9 cellular contexts compared by ENCODE assay signal in the genomic region with DNA sequence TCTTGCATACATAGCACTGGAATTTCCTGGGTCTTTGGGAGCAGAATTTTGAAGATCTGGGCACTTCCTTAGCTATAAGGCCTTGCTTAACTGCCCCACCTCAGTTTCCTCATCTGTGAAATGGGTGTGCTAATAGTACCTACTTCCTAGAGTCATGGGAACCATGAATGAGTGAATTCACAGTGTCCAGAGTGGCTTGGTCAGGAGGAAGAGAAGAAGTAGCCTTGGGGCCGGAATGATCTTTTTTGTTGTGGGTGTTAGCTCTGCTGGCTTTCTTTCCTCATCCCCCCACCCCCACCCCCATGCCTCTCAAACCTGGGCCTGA. TPM values are rescaled to one million over a fixed set of nuclear protein-coding genes. Genes with fewer than 3 reads are reported as not detected.
DNase-seq lines count a peak whose midpoint lies in the region; ATAC-seq and TF ChIP-seq lines count a peak whose summit lies in the region.
"Had no signal": no experiment of that assay in that cellular context is flagged by ENCODE, and none has a peak within 500 bp of the region (broad histone marks: within the 10 kb centered on the region; RNA-seq: fewer than 3 reads in every experiment).

No MANE protein-coding gene starts in this region.

- H3K4me3 Mint-ChIP-seq in activated T-helper 17 cell treated with anti-CD3 and anti-CD28 coated beads, Interleukin-2, amount 50 U/mL, for 72 hours: peak overlapping the region; percentile 92

- H3K9me3 ChIP-seq in right atrium auricular region: no peaks in the 10 kb centered on the region
- no peaks in the 10 kb centered on the region for H3K9me3 ChIP-seq in liver (ENCODE audit: control insufficient read depth in 4 of 4, low read length in 3 of 4)
- H3K9me3 ChIP-seq in upper lobe of right lung: no peaks in the 10 kb centered on the region

- H3K4me1 Mint-ChIP-seq in activated T-helper 17 cell treated with anti-CD3 and anti-CD28 coated beads, Interleukin-2, amount 50 U/mL, for 72 hours: peaks cover 47% of the 10 kb centered on the region

- H3K27ac ChIP-seq in right atrium auricular region (peak overlapping the region; percentile 93 to 96), liver (ENCODE audit: low read depth in 1 of 2, low read length in 2 of 2) (peak overlapping the region; percentile 80 to 85), upper lobe of right lung (peak overlapping the region; percentile 84)

- WGBS in liver: 88% methylated on average over 1 of the region's 1 CpG

- no peak for ATAC-seq in Right ventricle myocardium inferior
- no peak for ATAC-seq in activated T-helper 17 cell treated with anti-CD3 and anti-CD28 coated beads, Interleukin-2, amount 50 U/mL, for 72 hours (replicated peaks)
- ATAC-seq in upper lobe of right lung: no peak
- no peak for ATAC-seq in HG02884 (IDR thresholded peaks at IDR 0.05; ENCODE audit: unreplicated experiment)

- no peaks in the 10 kb centered on the region for H3K27me3 Mint-ChIP-seq in activated T-helper 17 cell treated with anti-CD3 and anti-CD28 coated beads, Interleukin-2, amount 50 U/mL, for 72 hours

- H3K4me1 ChIP-seq in right atrium auricular region: peaks cover 0 to 91% of the 10 kb centered on the region in 2 donors
- peaks cover 19 to 69% (median 55%) of the 10 kb centered on the region in 4 donors for H3K4me1 ChIP-seq in liver (ENCODE audit: control insufficient read depth in 4 of 4, insufficient read depth in 4 of 4, low read length in 3 of 4)
- peaks cover 81% of the 10 kb centered on the region for H3K4me1 ChIP-seq in upper lobe of right lung

- H3K36me3 Mint-ChIP-seq in activated T-helper 17 cell treated with anti-CD3 and anti-CD28 coated beads, Interleukin-2, amount 50 U/mL, for 72 hours (ENCODE audit: low read depth): peaks cover 5% of the 10 kb centered on the region

- no peak for TF ChIP-seq CTCF in right atrium auricular region (IDR thresholded peaks at IDR 0.05)
- no peak for TF ChIP-seq CTCF in liver (IDR thresholded peaks at IDR 0.05; ENCODE audit: low read depth, low read length, missing input control)
- TF ChIP-seq CTCF in upper lobe of right lung (IDR thresholded peaks at IDR 0.05): no peak

- H3K36me3 ChIP-seq in right atrium auricular region: no peaks in the 10 kb centered on the region
- no peaks in the 10 kb centered on the region for H3K36me3 ChIP-seq in liver (ENCODE audit: control insufficient read depth in 4 of 4, insufficient read depth in 3 of 4, low read depth in 1 of 4, low read length in 3 of 4)
- H3K36me3 ChIP-seq in upper lobe of right lung: no peaks in the 10 kb centered on the region

- H3K9ac ChIP-seq in liver (ENCODE audit: low read depth in 1 of 2, low read length in 2 of 2): no peak overlapping the region

- peak overlapping the region in 1 of 2 donors; percentile 92 for H3K4me3 ChIP-seq in right atrium auricular region
- peak overlapping the region in 1 of 3 donors; percentile 49 for H3K4me3 ChIP-seq in liver (ENCODE audit: low read depth in 1 of 3, low read length in 3 of 3)
- H3K4me3 ChIP-seq in upper lobe of right lung: peak overlapping the region; percentile 88

- intact Hi-C loops in Right ventricle myocardium inferior (cut with DNase I) (loop anchor here (5.0 kb wide), 1 partner anchor 41 kb away; a partner anchor contains a TSS), upper lobe of right lung (cut with DNase I) (no loop called here)

- DNase-seq in right atrium auricular region (ENCODE audit: low spot score) (no peak), Right ventricle myocardium inferior (ENCODE audit: missing footprints) (no peak), upper lobe of right lung (no peak), AG08396 (ENCODE audit: low spot score) (no peak), HUDEP-2 (lab: John Stamatoyannopoulos, UW; ENCODE audit: unreplicated experiment in 76 of 76) (no peak)
- DNase-seq: DMS79 had no signal

- H3K27me3 ChIP-seq in right atrium auricular region: no peaks in the 10 kb centered on the region
- no peaks in the 10 kb centered on the region for H3K27me3 ChIP-seq in liver (ENCODE audit: control insufficient read depth in 4 of 4, insufficient read depth in 4 of 4, low read length in 3 of 4)
- no peaks in the 10 kb centered on the region for H3K27me3 ChIP-seq in upper lobe of right lung

- H3K9me3 Mint-ChIP-seq in activated T-helper 17 cell treated with anti-CD3 and anti-CD28 coated beads, Interleukin-2, amount 50 U/mL, for 72 hours: no peaks in the 10 kb centered on the region

- H3K27ac Mint-ChIP-seq in activated T-helper 17 cell treated with anti-CD3 and anti-CD28 coated beads, Interleukin-2, amount 50 U/mL, for 72 hours: peak overlapping the region; percentile 50

- no peak for TF ChIP-seq RAD21 in liver (IDR thresholded peaks at IDR 0.05)

TF ChIP-seq in liver, 16 proteins besides CTCF, POLR2A, EP300 and RAD21:
- TF ChIP-seq, protein P1, sequence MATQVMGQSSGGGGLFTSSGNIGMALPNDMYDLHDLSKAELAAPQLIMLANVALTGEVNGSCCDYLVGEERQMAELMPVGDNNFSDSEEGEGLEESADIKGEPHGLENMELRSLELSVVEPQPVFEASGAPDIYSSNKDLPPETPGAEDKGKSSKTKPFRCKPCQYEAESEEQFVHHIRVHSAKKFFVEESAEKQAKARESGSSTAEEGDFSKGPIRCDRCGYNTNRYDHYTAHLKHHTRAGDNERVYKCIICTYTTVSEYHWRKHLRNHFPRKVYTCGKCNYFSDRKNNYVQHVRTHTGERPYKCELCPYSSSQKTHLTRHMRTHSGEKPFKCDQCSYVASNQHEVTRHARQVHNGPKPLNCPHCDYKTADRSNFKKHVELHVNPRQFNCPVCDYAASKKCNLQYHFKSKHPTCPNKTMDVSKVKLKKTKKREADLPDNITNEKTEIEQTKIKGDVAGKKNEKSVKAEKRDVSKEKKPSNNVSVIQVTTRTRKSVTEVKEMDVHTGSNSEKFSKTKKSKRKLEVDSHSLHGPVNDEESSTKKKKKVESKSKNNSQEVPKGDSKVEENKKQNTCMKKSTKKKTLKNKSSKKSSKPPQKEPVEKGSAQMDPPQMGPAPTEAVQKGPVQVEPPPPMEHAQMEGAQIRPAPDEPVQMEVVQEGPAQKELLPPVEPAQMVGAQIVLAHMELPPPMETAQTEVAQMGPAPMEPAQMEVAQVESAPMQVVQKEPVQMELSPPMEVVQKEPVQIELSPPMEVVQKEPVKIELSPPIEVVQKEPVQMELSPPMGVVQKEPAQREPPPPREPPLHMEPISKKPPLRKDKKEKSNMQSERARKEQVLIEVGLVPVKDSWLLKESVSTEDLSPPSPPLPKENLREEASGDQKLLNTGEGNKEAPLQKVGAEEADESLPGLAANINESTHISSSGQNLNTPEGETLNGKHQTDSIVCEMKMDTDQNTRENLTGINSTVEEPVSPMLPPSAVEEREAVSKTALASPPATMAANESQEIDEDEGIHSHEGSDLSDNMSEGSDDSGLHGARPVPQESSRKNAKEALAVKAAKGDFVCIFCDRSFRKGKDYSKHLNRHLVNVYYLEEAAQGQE (IDR thresholded peaks at IDR 0.05): no peak
- no peak for TF ChIP-seq FOXA1 (IDR thresholded peaks at IDR 0.05)
- TF ChIP-seq, protein P2, sequence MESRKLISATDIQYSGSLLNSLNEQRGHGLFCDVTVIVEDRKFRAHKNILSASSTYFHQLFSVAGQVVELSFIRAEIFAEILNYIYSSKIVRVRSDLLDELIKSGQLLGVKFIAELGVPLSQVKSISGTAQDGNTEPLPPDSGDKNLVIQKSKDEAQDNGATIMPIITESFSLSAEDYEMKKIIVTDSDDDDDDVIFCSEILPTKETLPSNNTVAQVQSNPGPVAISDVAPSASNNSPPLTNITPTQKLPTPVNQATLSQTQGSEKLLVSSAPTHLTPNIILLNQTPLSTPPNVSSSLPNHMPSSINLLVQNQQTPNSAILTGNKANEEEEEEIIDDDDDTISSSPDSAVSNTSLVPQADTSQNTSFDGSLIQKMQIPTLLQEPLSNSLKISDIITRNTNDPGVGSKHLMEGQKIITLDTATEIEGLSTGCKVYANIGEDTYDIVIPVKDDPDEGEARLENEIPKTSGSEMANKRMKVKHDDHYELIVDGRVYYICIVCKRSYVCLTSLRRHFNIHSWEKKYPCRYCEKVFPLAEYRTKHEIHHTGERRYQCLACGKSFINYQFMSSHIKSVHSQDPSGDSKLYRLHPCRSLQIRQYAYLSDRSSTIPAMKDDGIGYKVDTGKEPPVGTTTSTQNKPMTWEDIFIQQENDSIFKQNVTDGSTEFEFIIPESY (IDR thresholded peaks at IDR 0.05): no peak
- no peak for TF ChIP-seq HNF4G (IDR thresholded peaks at IDR 0.05)
- TF ChIP-seq YY1 (IDR thresholded peaks at IDR 0.05): no peak
- TF ChIP-seq TAF1 (conservative IDR thresholded peaks at IDR 0.05): no peak
- TF ChIP-seq RXRA (IDR thresholded peaks at IDR 0.05): no peak
- no peak for TF ChIP-seq GABPA (IDR thresholded peaks at IDR 0.05 in 1 of 2, conservative IDR thresholded peaks at IDR 0.05 in 1 of 2)
- TF ChIP-seq, protein P3, sequence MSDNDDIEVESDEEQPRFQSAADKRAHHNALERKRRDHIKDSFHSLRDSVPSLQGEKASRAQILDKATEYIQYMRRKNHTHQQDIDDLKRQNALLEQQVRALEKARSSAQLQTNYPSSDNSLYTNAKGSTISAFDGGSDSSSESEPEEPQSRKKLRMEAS (IDR thresholded peaks at IDR 0.05): no peak
- no peak for TF ChIP-seq HNF4A (conservative IDR thresholded peaks at IDR 0.05)

RNA-seq across cellular contexts. Expression of a gene that starts 2.4 kb away (rescaled TPM):
- 10 to 100 TPM; 42.6 to 47.4 TPM for total RNA-seq in right atrium auricular region
- total RNA-seq in Right ventricle myocardium inferior: 43.7 TPM
- 10 to 100 TPM in 1 of 2 donors, 1 to 10 TPM in 1; 8.5 to 12.1 TPM for total RNA-seq in activated T-helper 17 cell treated with anti-CD3 and anti-CD28 coated beads, Interleukin-2, amount 50 U/mL, for 72 hours
- 10 to 100 TPM; 10.7 to 18.7 TPM for total RNA-seq in liver
- polyA plus RNA-seq in liver: 1 to 10 TPM; 4.4 to 6.9 TPM
- total RNA-seq in upper lobe of right lung: 47.1 TPM

RNA-seq across cellular contexts. Expression of a gene that starts 39.2 kb away (rescaled TPM):
- total RNA-seq in right atrium auricular region: 10 to 100 TPM; 11.5 to 13.4 TPM
- 37.4 TPM for total RNA-seq in Right ventricle myocardium inferior
- 1 to 10 TPM; 1.1 to 1.2 TPM for total RNA-seq in activated T-helper 17 cell treated with anti-CD3 and anti-CD28 coated beads, Interleukin-2, amount 50 U/mL, for 72 hours
- 1 to 10 TPM; 2.4 to 5.7 TPM for total RNA-seq in liver
- polyA plus RNA-seq in liver: 1 to 10 TPM; 2.5 to 5.4 TPM
- 25.3 TPM for total RNA-seq in upper lobe of right lung
